Comparison of ENCODE assay signal across 8 cellular contexts in the genomic region with DNA sequence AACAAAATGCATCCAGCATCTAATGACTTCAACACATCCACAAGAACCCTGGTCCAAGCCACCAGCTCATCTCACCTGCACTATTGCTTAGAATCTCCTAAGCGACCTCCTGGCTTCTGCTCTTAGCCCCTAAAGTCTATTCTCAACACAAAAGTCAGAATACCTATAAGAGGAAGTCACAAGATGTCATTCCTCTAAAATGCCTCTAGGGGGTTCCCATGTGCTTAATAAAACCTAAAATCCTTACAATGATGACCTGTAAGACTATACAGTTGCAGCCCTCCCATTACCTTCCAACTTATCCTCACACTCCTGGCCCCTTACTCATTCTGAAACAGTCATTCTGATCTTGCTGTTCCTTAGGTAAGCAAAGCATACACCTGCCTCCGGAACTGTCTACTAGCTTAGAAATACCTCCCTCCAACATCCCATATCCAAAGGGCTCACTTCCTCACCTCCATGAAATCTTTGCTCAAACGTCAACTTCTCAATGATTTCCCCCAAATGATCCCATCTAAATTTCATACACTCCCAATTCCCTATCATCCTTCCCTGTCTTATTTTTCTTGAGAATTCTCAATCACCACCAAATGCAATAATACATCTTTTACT. TPM values are rescaled to one million over a fixed set of nuclear protein-coding genes. Genes with fewer than 3 reads are reported as not detected.
DNase-seq lines count a peak whose midpoint lies in the region; ATAC-seq and TF ChIP-seq lines count a peak whose summit lies in the region.

No MANE protein-coding gene starts in this region.

- TF ChIP-seq RAD21 in liver (IDR thresholded peaks at IDR 0.05), result peak; percentile 79 to 81

- no peak overlapping the region for H3K27ac ChIP-seq in mammary epithelial cell (ENCODE audit: insufficient read depth, low read depth, low read length)
- H3K27ac ChIP-seq in liver (ENCODE audit: low read depth in 1 of 2, low read length in 2 of 2), result no peak overlapping the region

- TF ChIP-seq CTCF in mammary epithelial cell (conservative IDR thresholded peaks at IDR 0.05 in 1 of 2, IDR thresholded peaks at IDR 0.05 in 1 of 2; ENCODE audit: extremely low read depth in 1 of 2, insufficient read depth in 1 of 2, low read depth in 1 of 2, low read length in 2 of 2) (peak; percentile 59 to 64), liver (IDR thresholded peaks at IDR 0.05; ENCODE audit: low read depth, low read length, missing input control) (peak; percentile 69)

- H3K4me3 ChIP-seq in mammary epithelial cell (replicated peaks in 1 of 3; ENCODE audit: insufficient read depth in 1 of 3, low read depth in 2 of 3, low read length in 3 of 3), result no peak overlapping the region
- H3K4me3 ChIP-seq in liver (ENCODE audit: low read depth in 1 of 3, low read length in 3 of 3), result no peak overlapping the region

- H3K9me3 ChIP-seq in mammary epithelial cell (replicated peaks; ENCODE audit: insufficient read depth, low read length) (no peaks in the 10 kb centered on the region), liver (ENCODE audit: control insufficient read depth in 4 of 4, low read length in 3 of 4) (no peaks in the 10 kb centered on the region)

- intact Hi-C loops in mammary epithelial cell (cut with micrococcal nuclease), result loop anchor here (1.0 to 2.0 kb wide), 2 partner anchors 126 to 194 kb away; no protein-coding TSS in a partner anchor

- in situ Hi-C loops in mammary epithelial cell (cut with MboI; ENCODE audit: low sequenced_read_pairs in 2 of 2), result loop anchor here in 1 of 2 donors (10.0 to 25.0 kb wide), 2 partner anchors 124 to 461 kb away; partner anchors contain the start of genes CKAP2, NEK5 and VPS36

- H3K79me2 ChIP-seq in mammary epithelial cell (ENCODE audit: insufficient read depth, low read length), result no peaks in the 10 kb centered on the region

- WGBS in mammary epithelial cell (ENCODE audit: low coverage, missing lambda C conversion rate), result 83% methylated on average over 3 of the region's 3 CpGs
- WGBS in liver, result 48% methylated on average over 3 of the region's 3 CpGs

- H3K36me3 ChIP-seq in mammary epithelial cell (ENCODE audit: insufficient read depth, low read length), result no peaks in the 10 kb centered on the region
- no peaks in the 10 kb centered on the region for H3K36me3 ChIP-seq in liver (ENCODE audit: control insufficient read depth in 4 of 4, insufficient read depth in 3 of 4, low read depth in 1 of 4, low read length in 3 of 4)

- DNase-seq in CD1c-positive myeloid dendritic cell (ENCODE audit: extremely low spot score), result peak; percentile 68
- DNase-seq in NCI-H69 (lab: John Stamatoyannopoulos, UW), result peak; percentile 65
- DNase-seq in mammary epithelial cell, result no peak
- DNase-seq in NCI-H128 (lab: John Stamatoyannopoulos, UW; ENCODE audit: unreplicated experiment), result no peak
- no peak for DNase-seq in HuH-7 (ENCODE audit: low spot score)

- ATAC-seq in GM18508 (IDR thresholded peaks at IDR 0.05; ENCODE audit: insufficient read depth, unreplicated experiment), result peak; percentile 65
- peak; percentile 82 for ATAC-seq in HG03045 (IDR thresholded peaks at IDR 0.05; ENCODE audit: unreplicated experiment)

- H3K4me2 ChIP-seq in mammary epithelial cell (ENCODE audit: insufficient read depth, low read depth, low read length), result no peak overlapping the region

- dilution Hi-C loops in mammary epithelial cell (cut with HindIII; ENCODE audit: low sequenced_read_pairs), result no loop called here

- H3K9ac ChIP-seq in mammary epithelial cell (ENCODE audit: insufficient read depth, low read length) (no peak overlapping the region), liver (ENCODE audit: low read depth in 1 of 2, low read length in 2 of 2) (no peak overlapping the region)

- H2AFZ ChIP-seq in mammary epithelial cell (ENCODE audit: low read depth, low read length), result no peak overlapping the region

- no TSS peak for BruUV-seq in mammary epithelial cell (replicated peaks; lab: Mats Ljungman, UMichigan)

- CTCF ChIA-PET in mammary epithelial cell (lab: Charles Lee; ENCODE audit: low non-redundant PET), result no interaction called here

- H3K4me1 ChIP-seq in mammary epithelial cell (ENCODE audit: insufficient read depth, low read length) (peaks cover 18% of the 10 kb centered on the region), liver (ENCODE audit: control insufficient read depth in 4 of 4, insufficient read depth in 4 of 4, low read length in 3 of 4) (peaks cover 4 to 47% (median 36%) of the 10 kb centered on the region in 4 donors)

- H3K27me3 ChIP-seq in mammary epithelial cell (ENCODE audit: insufficient read depth, low read length) (no peaks in the 10 kb centered on the region), liver (ENCODE audit: control insufficient read depth in 4 of 4, insufficient read depth in 4 of 4, low read length in 3 of 4) (no peaks in the 10 kb centered on the region)

- no peaks in the 10 kb centered on the region for H4K20me1 ChIP-seq in mammary epithelial cell (ENCODE audit: insufficient read depth, low read length)

TF ChIP-seq in liver, 16 proteins besides CTCF, POLR2A, EP300 and RAD21:
- TF ChIP-seq YY1 (IDR thresholded peaks at IDR 0.05), result no peak
- no peak for TF ChIP-seq MAX (IDR thresholded peaks at IDR 0.05)
- no peak for TF ChIP-seq FOXA1 (IDR thresholded peaks at IDR 0.05)
- TF ChIP-seq, protein P1, sequence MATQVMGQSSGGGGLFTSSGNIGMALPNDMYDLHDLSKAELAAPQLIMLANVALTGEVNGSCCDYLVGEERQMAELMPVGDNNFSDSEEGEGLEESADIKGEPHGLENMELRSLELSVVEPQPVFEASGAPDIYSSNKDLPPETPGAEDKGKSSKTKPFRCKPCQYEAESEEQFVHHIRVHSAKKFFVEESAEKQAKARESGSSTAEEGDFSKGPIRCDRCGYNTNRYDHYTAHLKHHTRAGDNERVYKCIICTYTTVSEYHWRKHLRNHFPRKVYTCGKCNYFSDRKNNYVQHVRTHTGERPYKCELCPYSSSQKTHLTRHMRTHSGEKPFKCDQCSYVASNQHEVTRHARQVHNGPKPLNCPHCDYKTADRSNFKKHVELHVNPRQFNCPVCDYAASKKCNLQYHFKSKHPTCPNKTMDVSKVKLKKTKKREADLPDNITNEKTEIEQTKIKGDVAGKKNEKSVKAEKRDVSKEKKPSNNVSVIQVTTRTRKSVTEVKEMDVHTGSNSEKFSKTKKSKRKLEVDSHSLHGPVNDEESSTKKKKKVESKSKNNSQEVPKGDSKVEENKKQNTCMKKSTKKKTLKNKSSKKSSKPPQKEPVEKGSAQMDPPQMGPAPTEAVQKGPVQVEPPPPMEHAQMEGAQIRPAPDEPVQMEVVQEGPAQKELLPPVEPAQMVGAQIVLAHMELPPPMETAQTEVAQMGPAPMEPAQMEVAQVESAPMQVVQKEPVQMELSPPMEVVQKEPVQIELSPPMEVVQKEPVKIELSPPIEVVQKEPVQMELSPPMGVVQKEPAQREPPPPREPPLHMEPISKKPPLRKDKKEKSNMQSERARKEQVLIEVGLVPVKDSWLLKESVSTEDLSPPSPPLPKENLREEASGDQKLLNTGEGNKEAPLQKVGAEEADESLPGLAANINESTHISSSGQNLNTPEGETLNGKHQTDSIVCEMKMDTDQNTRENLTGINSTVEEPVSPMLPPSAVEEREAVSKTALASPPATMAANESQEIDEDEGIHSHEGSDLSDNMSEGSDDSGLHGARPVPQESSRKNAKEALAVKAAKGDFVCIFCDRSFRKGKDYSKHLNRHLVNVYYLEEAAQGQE (IDR thresholded peaks at IDR 0.05), result no peak
- no peak for TF ChIP-seq JUND (IDR thresholded peaks at IDR 0.05)
- TF ChIP-seq TAF1 (conservative IDR thresholded peaks at IDR 0.05), result no peak
- no peak for TF ChIP-seq HNF4A (conservative IDR thresholded peaks at IDR 0.05)
- TF ChIP-seq RXRA (IDR thresholded peaks at IDR 0.05), result no peak
- TF ChIP-seq SP1 (IDR thresholded peaks at IDR 0.05), result no peak
- no peak for TF ChIP-seq EGR1 (IDR thresholded peaks at IDR 0.05; ENCODE audit: low read depth in 2 of 2)
- no peak for TF ChIP-seq GABPA (IDR thresholded peaks at IDR 0.05 in 1 of 2, conservative IDR thresholded peaks at IDR 0.05 in 1 of 2)
- no peak for TF ChIP-seq NR2F2 (IDR thresholded peaks at IDR 0.05)
- TF ChIP-seq, protein P2, sequence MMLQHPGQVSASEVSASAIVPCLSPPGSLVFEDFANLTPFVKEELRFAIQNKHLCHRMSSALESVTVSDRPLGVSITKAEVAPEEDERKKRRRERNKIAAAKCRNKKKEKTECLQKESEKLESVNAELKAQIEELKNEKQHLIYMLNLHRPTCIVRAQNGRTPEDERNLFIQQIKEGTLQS (IDR thresholded peaks at IDR 0.05), result no peak
- no peak for TF ChIP-seq HNF4G (IDR thresholded peaks at IDR 0.05)
- no peak for TF ChIP-seq FOXA2 (IDR thresholded peaks at IDR 0.05)

RNA-seq across cellular contexts. Expression of gene ATP7B, which starts 10.0 kb away (rescaled TPM):
- 10 to 100 TPM; 11.5 to 12.5 TPM for total RNA-seq in mammary epithelial cell
- polyA plus RNA-seq in mammary epithelial cell, result 5.8 TPM
- 16.6 TPM for polyA minus RNA-seq in mammary epithelial cell
- total RNA-seq in liver, result 10 to 100 TPM; 34.1 to 37.7 TPM
- 10 to 100 TPM in 1 of 2 donors, 1 to 10 TPM in 1; 8.0 to 10.1 TPM for polyA plus RNA-seq in liver

RNA-seq across cellular contexts. Expression of gene ALG11, which starts 11.0 kb away (rescaled TPM):
- total RNA-seq in mammary epithelial cell (10 to 100 TPM; 19.5 to 29.4 TPM), liver (10 to 100 TPM; 14.3 to 34.5 TPM)
- polyA plus RNA-seq in mammary epithelial cell (6.1 TPM), liver (1 to 10 TPM; 5.4 to 9.5 TPM)
- polyA minus RNA-seq in mammary epithelial cell, result 23.9 TPM

RNA-seq across cellular contexts. Expression of gene UTP14C, which starts 23.3 kb away (rescaled TPM):
- 10 to 100 TPM; 12.0 to 12.2 TPM for total RNA-seq in mammary epithelial cell
- polyA plus RNA-seq in mammary epithelial cell, result 7.1 TPM
- polyA minus RNA-seq in mammary epithelial cell, result 8.2 TPM
- total RNA-seq in liver, result 10 to 100 TPM; 13.1 to 18.7 TPM
- 1 to 10 TPM; 5.8 to 6.1 TPM for polyA plus RNA-seq in liver

Comparison
In these comparisons a context has a peak if more than half of its experiments do, and no peak if none do; other contexts are left out.
1. DNase-seq: peak in CD1c-positive myeloid dendritic cell (single experiment) and NCI-H69 (single experiment); none in mammary epithelial cell (single experiment), NCI-H128 (single experiment) and HuH-7 (single experiment).